Comparison of ENCODE assay signal across 8 cellular contexts in the genomic region with DNA sequence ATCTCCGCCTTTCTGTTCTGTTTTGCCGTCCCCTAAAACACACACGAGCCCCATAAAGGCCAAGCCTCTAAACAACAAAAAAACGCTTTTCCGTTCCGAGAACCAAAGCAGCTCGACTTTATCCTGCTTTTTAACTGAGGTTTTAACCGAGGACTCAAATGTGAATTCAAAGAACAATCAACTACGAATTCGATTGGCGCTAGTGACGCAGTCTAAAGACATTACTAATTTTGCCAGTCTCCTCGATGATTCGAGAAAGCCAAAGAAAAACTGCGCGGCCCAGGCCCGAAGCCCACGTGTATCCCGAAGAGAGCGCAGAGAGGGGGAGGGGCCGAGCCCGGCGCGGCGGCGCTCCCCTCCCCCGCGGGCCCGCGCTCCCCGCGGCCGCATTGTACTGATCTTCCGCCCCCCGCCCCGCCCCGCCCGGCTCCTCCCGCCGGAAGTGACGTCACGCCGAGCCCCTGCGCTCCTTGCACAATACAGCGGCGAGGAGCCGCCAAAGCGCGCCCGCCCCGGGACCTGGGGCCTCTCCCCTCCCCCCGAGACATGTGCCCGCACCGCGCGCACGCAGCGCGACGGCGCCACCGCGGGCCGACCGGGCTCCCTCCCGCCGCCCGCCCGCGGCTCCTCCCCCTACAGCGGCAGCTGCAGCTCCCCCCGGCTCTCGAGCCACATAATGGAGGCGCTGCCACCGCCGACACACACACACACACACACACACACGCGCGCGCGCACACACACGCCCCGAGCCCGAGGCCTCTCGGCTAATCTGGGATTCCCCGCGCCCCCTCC. TPM values are rescaled to one million over a fixed set of nuclear protein-coding genes. Genes with fewer than 3 reads are reported as not detected.
DNase-seq lines count a peak whose midpoint lies in the region; ATAC-seq, FAIRE-seq and TF ChIP-seq lines count a peak whose summit lies in the region.

No MANE protein-coding gene starts in this region.

- peaks cover 59% of the 10 kb centered on the region for H3K36me3 ChIP-seq in WERI-Rb-1
- H3K36me3 ChIP-seq in breast epithelium: peaks cover 11% of the 10 kb centered on the region
- H3K36me3 ChIP-seq in small intestine (ENCODE audit: control insufficient read depth in 2 of 2, insufficient read depth in 2 of 2, low read length in 2 of 2): peaks cover 4 to 16% of the 10 kb centered on the region in 2 donors

- H3K4me1 ChIP-seq in breast epithelium (peaks cover 0 to 15% of the 10 kb centered on the region in 2 donors), small intestine (ENCODE audit: control insufficient read depth in 2 of 2, insufficient read depth in 1 of 2, low read depth in 1 of 2, low read length in 1 of 2) (peaks cover 4 to 7% of the 10 kb centered on the region in 2 donors)

- no peaks in the 10 kb centered on the region for H3K9me3 ChIP-seq in WERI-Rb-1 (ENCODE audit: severe bottlenecking)
- no peaks in the 10 kb centered on the region for H3K9me3 ChIP-seq in breast epithelium
- no peaks in the 10 kb centered on the region for H3K9me3 ChIP-seq in small intestine (ENCODE audit: control insufficient read depth, low read depth)

- H3K4me3 ChIP-seq in WERI-Rb-1 (ENCODE audit: low read depth, low read length): peak overlapping the region; percentile 99
- H3K4me3 ChIP-seq in breast epithelium: peak overlapping the region; percentile 98 to 99 (median 99)
- peak overlapping the region; percentile 83 to 100 for H3K4me3 ChIP-seq in small intestine (ENCODE audit: low read depth in 1 of 2, low read length in 2 of 2)

- WGBS in small intestine, 3 donors: 0 to 1% (median 1%) methylated on average over 36 to 87 of the region's 87 CpGs

- intact Hi-C loops in breast epithelium (cut with DNase I; ENCODE audit: low total_unique reads): loop anchor here (5.0 kb wide), 1 partner anchor 104 kb away; a partner anchor contains a TSS

- TF ChIP-seq POLR2A in breast epithelium (IDR thresholded peaks at IDR 0.05): no peak

- H3K27ac ChIP-seq in WERI-Rb-1: peak overlapping the region; percentile 99
- peak overlapping the region; percentile 99 to 100 for H3K27ac ChIP-seq in breast epithelium
- H3K27ac ChIP-seq in small intestine (ENCODE audit: low read depth in 1 of 2, low read length in 1 of 2): peak overlapping the region; percentile 95 to 98

- ATAC-seq in GM18858 (IDR thresholded peaks at IDR 0.05; ENCODE audit: unreplicated experiment): peak; percentile 38
- ATAC-seq in HG03095 (IDR thresholded peaks at IDR 0.05; ENCODE audit: unreplicated experiment): peak; percentile 51

- peak; percentile 89 for DNase-seq in A172 (ENCODE audit: low spot score)
- DNase-seq in NCI-H2171 (lab: John Stamatoyannopoulos, UW): peak; percentile 96
- peak; percentile 98 for DNase-seq in WERI-Rb-1
- peak; percentile 97 to 98 for DNase-seq in breast epithelium (ENCODE audit: low spot score in 2 of 2)
- DNase-seq in iPS-NIHi7 (ENCODE audit: extremely low spot score): peak; percentile 85
- DNase-seq in small intestine: peak; percentile 94

- no peaks in the 10 kb centered on the region for H3K27me3 ChIP-seq in WERI-Rb-1 (ENCODE audit: insufficient read depth, low read depth, severe bottlenecking)
- no peaks in the 10 kb centered on the region for H3K27me3 ChIP-seq in breast epithelium
- no peaks in the 10 kb centered on the region for H3K27me3 ChIP-seq in small intestine (ENCODE audit: control insufficient read depth in 2 of 2, insufficient read depth in 2 of 2, low read length in 2 of 2)

- TF ChIP-seq CTCF in WERI-Rb-1 (IDR thresholded peaks at IDR 0.05; ENCODE audit: low read depth, low read length): no peak
- TF ChIP-seq CTCF in breast epithelium (IDR thresholded peaks at IDR 0.05): no peak

- FAIRE-seq in small intestine (lab: Jason Lieb, UNC): no peak

RNA-seq across cellular contexts. Expression of a gene that starts 1.4 kb away (rescaled TPM):
- total RNA-seq in A172 (2014; rRNA removed; shearing (Covaris generic)): 520 and 628 TPM in 2 replicates
- 100 to 1,000 TPM; 381 to 500 (median 416) TPM for total RNA-seq in breast epithelium
- polyA plus RNA-seq in small intestine: 100 to 1,000 TPM in 2 of 3 donors, 10 to 100 TPM in 1; 84.8 to 194 (median 109) TPM

RNA-seq across cellular contexts. Expression of a gene that starts 27.4 kb away (rescaled TPM):
- 71.6 and 76.1 TPM in 2 replicates for total RNA-seq in A172 (2014; rRNA removed; shearing (Covaris generic))
- 10 to 100 TPM; 31.4 to 42.6 (median 35.7) TPM for total RNA-seq in breast epithelium
- polyA plus RNA-seq in small intestine: 10 to 100 TPM; 37.1 to 66.9 (median 47.8) TPM

Comparison
In these comparisons a context has a peak if more than half of its experiments do, and no peak if none do; other contexts are left out.
1. Peak in every context shown above with its lines: DNase-seq, ATAC-seq, H3K4me3 ChIP-seq and H3K27ac ChIP-seq.